ENCODE assay signal across 8 cellular contexts in genomic region chr19:36418287-36419001, GRCh38. TPM values are rescaled to one million over a fixed set of nuclear protein-coding genes. Genes with fewer than 3 reads are reported as not detected.
DNase-seq lines count a peak whose midpoint lies in the region; ATAC-seq and TF ChIP-seq lines count a peak whose summit lies in the region.

ZFP82 (minus strand) TSS chr19:36418644; CDS start chr19:36409789, 8,855 bp downstream.

- H3K4me3 Mint-ChIP-seq in activated CD4-positive, alpha-beta T cell treated with anti-CD3 and anti-CD28 coated beads, Interleukin-2, amount 10 ng/mL, durations not matched to agents 7 days and 5 days: peak within 1 kb of the TSS; percentile 90
- H3K4me3 Mint-ChIP-seq in dendritic cell treated with granulocyte-macrophage colony-stimulating factor and Interleukin-4, amounts not matched to agents 40 ng/mL and 50 ng/mL, for 4 days: peak within 1 kb of the TSS; percentile 93

- TF ChIP-seq CTCF in GM12865 (IDR thresholded peaks at IDR 0.05; ENCODE audit: insufficient read depth, low read depth, low read length, missing control alignments) (no peak), liver (IDR thresholded peaks at IDR 0.05; ENCODE audit: low read depth, low read length, missing input control) (no peak)

- peak within 1 kb of the TSS; percentile 70 to 78 for H3K27ac ChIP-seq in liver (ENCODE audit: low read depth in 1 of 2, low read length in 2 of 2)

- 2% methylated on average over 70 of the region's 70 CpGs for WGBS in liver

- POLR2A ChIA-PET in activated CD4-positive, alpha-beta T cell treated with anti-CD3 and anti-CD28 coated beads, Interleukin-2, amount 10 ng/mL, durations not matched to agents 7 days and 5 days (lab: Charles Lee): no interaction called here

- peaks cover 11% of the 10 kb centered on the region for H3K27me3 Mint-ChIP-seq in activated CD4-positive, alpha-beta T cell treated with anti-CD3 and anti-CD28 coated beads, Interleukin-2, amount 10 ng/mL, durations not matched to agents 7 days and 5 days
- peaks cover 33% of the 10 kb centered on the region for H3K27me3 Mint-ChIP-seq in dendritic cell treated with granulocyte-macrophage colony-stimulating factor and Interleukin-4, amounts not matched to agents 40 ng/mL and 50 ng/mL, for 4 days

- peak within 1 kb of the TSS; percentile 29 to 47 for H3K9ac ChIP-seq in liver (ENCODE audit: low read depth in 1 of 2, low read length in 2 of 2)

- ATAC-seq in HG02943 (IDR thresholded peaks at IDR 0.05; ENCODE audit: low read depth, unreplicated experiment) (peak; percentile 66), GM21717 (IDR thresholded peaks at IDR 0.05; ENCODE audit: unreplicated experiment) (no peak)

- peak within 1 kb of the TSS; percentile 97 for H3K27ac Mint-ChIP-seq in activated CD4-positive, alpha-beta T cell treated with anti-CD3 and anti-CD28 coated beads, Interleukin-2, amount 10 ng/mL, durations not matched to agents 7 days and 5 days
- peak within 1 kb of the TSS; percentile 94 for H3K27ac Mint-ChIP-seq in dendritic cell treated with granulocyte-macrophage colony-stimulating factor and Interleukin-4, amounts not matched to agents 40 ng/mL and 50 ng/mL, for 4 days

- intact Hi-C loops in dendritic cell treated with granulocyte-macrophage colony-stimulating factor and Interleukin-4, amounts not matched to agents 40 ng/mL and 50 ng/mL, for 4 days (cut with micrococcal nuclease): no loop called here

- peaks cover 38% of the 10 kb centered on the region for H3K9me3 Mint-ChIP-seq in activated CD4-positive, alpha-beta T cell treated with anti-CD3 and anti-CD28 coated beads, Interleukin-2, amount 10 ng/mL, durations not matched to agents 7 days and 5 days
- H3K9me3 Mint-ChIP-seq in dendritic cell treated with granulocyte-macrophage colony-stimulating factor and Interleukin-4, amounts not matched to agents 40 ng/mL and 50 ng/mL, for 4 days: peaks cover 20% of the 10 kb centered on the region

- peaks cover 0 to 5% (median 4%) of the 10 kb centered on the region in 4 donors for H3K4me1 ChIP-seq in liver (ENCODE audit: control insufficient read depth in 4 of 4, insufficient read depth in 4 of 4, low read length in 3 of 4)

- H3K27me3 ChIP-seq in liver (ENCODE audit: control insufficient read depth in 4 of 4, insufficient read depth in 4 of 4, low read length in 3 of 4): peaks cover 0 to 5% (median 0%) of the 10 kb centered on the region in 4 donors

- peaks cover 54% of the 10 kb centered on the region for H3K36me3 Mint-ChIP-seq in activated CD4-positive, alpha-beta T cell treated with anti-CD3 and anti-CD28 coated beads, Interleukin-2, amount 10 ng/mL, durations not matched to agents 7 days and 5 days (ENCODE audit: low read depth)
- H3K36me3 Mint-ChIP-seq in dendritic cell treated with granulocyte-macrophage colony-stimulating factor and Interleukin-4, amounts not matched to agents 40 ng/mL and 50 ng/mL, for 4 days (ENCODE audit: low read depth): peaks cover 31% of the 10 kb centered on the region

- peaks cover 10 to 29% (median 17%) of the 10 kb centered on the region in 4 donors for H3K9me3 ChIP-seq in liver (ENCODE audit: control insufficient read depth in 4 of 4, low read length in 3 of 4)

- CTCF ChIA-PET in activated CD4-positive, alpha-beta T cell treated with anti-CD3 and anti-CD28 coated beads, Interleukin-2, amount 10 ng/mL, durations not matched to agents 7 days and 5 days (lab: Charles Lee): interaction anchor here (0.6 kb wide), 1 partner anchor 282 kb away, joined by 3 read pairs; no protein-coding TSS in a partner anchor

- peak in 1 of 2 donors; percentile 16 for TF ChIP-seq RAD21 in liver (IDR thresholded peaks at IDR 0.05)

- peaks cover 25% of the 10 kb centered on the region for H3K4me1 Mint-ChIP-seq in activated CD4-positive, alpha-beta T cell treated with anti-CD3 and anti-CD28 coated beads, Interleukin-2, amount 10 ng/mL, durations not matched to agents 7 days and 5 days
- H3K4me1 Mint-ChIP-seq in dendritic cell treated with granulocyte-macrophage colony-stimulating factor and Interleukin-4, amounts not matched to agents 40 ng/mL and 50 ng/mL, for 4 days (ENCODE audit: low read depth): peaks cover 15% of the 10 kb centered on the region

- peaks cover 0 to 3% (median 0%) of the 10 kb centered on the region in 4 donors for H3K36me3 ChIP-seq in liver (ENCODE audit: control insufficient read depth in 4 of 4, insufficient read depth in 3 of 4, low read depth in 1 of 4, low read length in 3 of 4)

- H3K4me3 ChIP-seq in GM12865 (ENCODE audit: low read depth, low read length) (peak within 1 kb of the TSS; percentile 71), liver (ENCODE audit: low read depth in 1 of 3, low read length in 3 of 3) (peak within 1 kb of the TSS; percentile 55 to 73 (median 70))

- peak; percentile 93 for DNase-seq in GM12865 (ENCODE audit: low read depth)
- peak; percentile 76 for DNase-seq in NCI-H226
- DNase-seq in activated CD4-positive, alpha-beta T cell treated with anti-CD3 and anti-CD28 coated beads, Interleukin-2, amount 10 ng/mL, durations not matched to agents 7 days and 5 days: peak; percentile 80
- DNase-seq in stimulated activated CD4-positive, alpha-beta T cell treated with anti-CD3 and anti-CD28 coated beads, Interleukin-2, amount 100 ng/mL, for 48 hours: peak; percentile 63 to 72

TF ChIP-seq in liver, 16 proteins besides CTCF, POLR2A, EP300 and RAD21:
- no peak for TF ChIP-seq MAX (IDR thresholded peaks at IDR 0.05)
- no peak for TF ChIP-seq HNF4A (conservative IDR thresholded peaks at IDR 0.05)
- TF ChIP-seq GABPA (IDR thresholded peaks at IDR 0.05 in 1 of 2, conservative IDR thresholded peaks at IDR 0.05 in 1 of 2): no peak
- no peak for TF ChIP-seq HNF4G (IDR thresholded peaks at IDR 0.05)
- TF ChIP-seq ZBTB33 (IDR thresholded peaks at IDR 0.05): no peak
- no peak for TF ChIP-seq NR2F2 (IDR thresholded peaks at IDR 0.05)
- no peak for TF ChIP-seq TAF1 (conservative IDR thresholded peaks at IDR 0.05)
- no peak for TF ChIP-seq RXRA (IDR thresholded peaks at IDR 0.05)
- TF ChIP-seq ATF3 (IDR thresholded peaks at IDR 0.05): no peak
- TF ChIP-seq SP1 (IDR thresholded peaks at IDR 0.05): no peak
- TF ChIP-seq EGR1 (IDR thresholded peaks at IDR 0.05; ENCODE audit: low read depth in 2 of 2): no peak
TF ChIP-seq in liver: peak in this region for 0.

RNA-seq across cellular contexts. Expression of gene ZFP82, which starts in this region (rescaled TPM):
- 1 to 10 TPM; 6.0 to 6.7 TPM for total RNA-seq in activated CD4-positive, alpha-beta T cell treated with anti-CD3 and anti-CD28 coated beads, Interleukin-2, amount 10 ng/mL, durations not matched to agents 7 days and 5 days
- total RNA-seq in liver: 1 to 10 TPM; 1.3 to 3.1 TPM
- under 1 TPM; 0.40 to 0.79 TPM for polyA plus RNA-seq in liver
